In genomic region chr3:54322354-54322753, GRCh38 we compare ENCODE assay signal across 13 cellular contexts.
DNase-seq lines count a peak whose midpoint lies in the region; ATAC-seq, FAIRE-seq and TF ChIP-seq lines count a peak whose summit lies in the region.
"Had no signal": no experiment of that assay in that cellular context is flagged by ENCODE, and none has a peak within 500 bp of the region (broad histone marks: within the 10 kb centered on the region; RNA-seq: fewer than 3 reads in every experiment).

No MANE protein-coding gene starts in this region.

- TF ChIP-seq EP300 in neural cell (conservative IDR thresholded peaks at IDR 0.05; ENCODE audit: poor library complexity, severe bottlenecking) (no peak), ovary (IDR thresholded peaks at IDR 0.05) (no peak)

- H3F3A ChIP-seq in neural cell (ENCODE audit: insufficient read depth, low read length, poor library complexity, severe bottlenecking): peaks cover 2% of the 10 kb centered on the region

- no peaks in the 10 kb centered on the region for H3K4me1 ChIP-seq in ovary (ENCODE audit: insufficient read depth)
- H3K4me1 ChIP-seq: heart left ventricle had no signal

- 88 to 93% (median 92%) methylated on average over 3 of the region's 3 CpGs for WGBS in ovary, 3 donors

- no peak for ATAC-seq in HG03139 (IDR thresholded peaks at IDR 0.05; ENCODE audit: unreplicated experiment)
- ATAC-seq: heart left ventricle had no signal

- H3K4me2 ChIP-seq in neural cell (ENCODE audit: low read length): no peak overlapping the region

- no peak for TF ChIP-seq POLR2A in ovary (IDR thresholded peaks at IDR 0.05)

- FAIRE-seq in colon (lab: Jason Lieb, UNC): peak; percentile 21
- FAIRE-seq: RCC 7860 had no signal

- intact Hi-C loops in ovary (cut with DNase I): no loop called here

- H3K27ac ChIP-seq in neural cell (ENCODE audit: low read length): peak overlapping the region; percentile 86
- no peak overlapping the region for H3K27ac ChIP-seq in ovary
- H3K27ac ChIP-seq: esophagus squamous epithelium, heart left ventricle had no signal

- no peaks in the 10 kb centered on the region for H3K27me3 ChIP-seq in neural cell (ENCODE audit: insufficient read depth, low read depth, low read length)
- no peaks in the 10 kb centered on the region for H3K27me3 ChIP-seq in ovary
- H3K27me3 ChIP-seq: esophagus squamous epithelium, heart left ventricle had no signal

- H3K9me2 ChIP-seq in neural cell (ENCODE audit: insufficient read depth, low read length): no peaks in the 10 kb centered on the region

- TF ChIP-seq CTCF in neural cell (IDR thresholded peaks at IDR 0.05; ENCODE audit: poor library complexity, severe bottlenecking) (no peak), ovary (IDR thresholded peaks at IDR 0.05) (no peak), GM10266 (IDR thresholded peaks at IDR 0.05; ENCODE audit: control insufficient read depth, insufficient read depth, low read depth, missing control alignments) (no peak)

- H3K4me3 ChIP-seq in neural cell (ENCODE audit: low read length): no peak overlapping the region
- H3K4me3 ChIP-seq in ovary: no peak overlapping the region
- H3K4me3 ChIP-seq: esophagus squamous epithelium, heart left ventricle had no signal

- H3K9me3 ChIP-seq in neural cell (ENCODE audit: low read length) (no peaks in the 10 kb centered on the region), ovary (no peaks in the 10 kb centered on the region)
- H3K9me3 ChIP-seq: esophagus squamous epithelium, heart left ventricle had no signal

- TF ChIP-seq RAD21 in neural cell (conservative IDR thresholded peaks at IDR 0.05): no peak

- H2AFZ ChIP-seq in neural cell (ENCODE audit: low read depth, low read length): no peak overlapping the region

- H4K20me1 ChIP-seq in neural cell (ENCODE audit: insufficient read depth): no peaks in the 10 kb centered on the region

- H3K79me2 ChIP-seq in neural cell (replicated peaks; ENCODE audit: insufficient read depth, low read length): no peaks in the 10 kb centered on the region

- DNase-seq in COLO668 (lab: John Stamatoyannopoulos, UW; ENCODE audit: unreplicated experiment) (peak; percentile 70), NCI-H2081 (lab: John Stamatoyannopoulos, UW) (peak; percentile 40 to 72), ovary (no peak), GM10266 (ENCODE audit: extremely low spot score) (no peak)
- DNase-seq in activated naive CD4-positive, alpha-beta T cell (lab: John Stamatoyannopoulos, UW): no peak
- DNase-seq: cortex of kidney, esophagus squamous epithelium, heart left ventricle, NCI-H2171 treated with DMSO at 0.1 percent for 48 hours had no signal

- H3K36me3 ChIP-seq in neural cell (ENCODE audit: insufficient read depth, low read length): no peaks in the 10 kb centered on the region
- H3K36me3 ChIP-seq in ovary: no peaks in the 10 kb centered on the region
- H3K36me3 ChIP-seq: esophagus squamous epithelium, heart left ventricle had no signal

- H3K9ac ChIP-seq in neural cell (ENCODE audit: low read length): no peak overlapping the region

TF ChIP-seq in neural cell, 6 proteins besides CTCF, POLR2A, EP300 and RAD21:
- no peak for TF ChIP-seq EZH2 (IDR thresholded peaks at IDR 0.05; ENCODE audit: borderline replicate concordance, insufficient read depth, low read length, poor library complexity, severe bottlenecking)
- TF ChIP-seq POLR2AphosphoS5 (IDR thresholded peaks at IDR 0.05): no peak
- no peak for TF ChIP-seq SMC3 (conservative IDR thresholded peaks at IDR 0.05; ENCODE audit: poor library complexity)
- no peak for TF ChIP-seq TAF1 (IDR thresholded peaks at IDR 0.05; ENCODE audit: low read depth)
- no peak for TF ChIP-seq REST (IDR thresholded peaks at IDR 0.05; ENCODE audit: borderline replicate concordance)
- TF ChIP-seq MXI1 (conservative IDR thresholded peaks at IDR 0.05; ENCODE audit: poor library complexity, severe bottlenecking): no peak

Comparison
In these comparisons a context has a peak if more than half of its experiments do, and no peak if none do; other contexts are left out.
1. DNase-seq: peak in COLO668 (single experiment) and NCI-H2081 (2 of 2); none in ovary (0 of 5), GM10266 (single experiment) and activated naive CD4-positive, alpha-beta T cell (0 of 4).